ENCODE assay signal across 15 cellular contexts in the genomic region with DNA sequence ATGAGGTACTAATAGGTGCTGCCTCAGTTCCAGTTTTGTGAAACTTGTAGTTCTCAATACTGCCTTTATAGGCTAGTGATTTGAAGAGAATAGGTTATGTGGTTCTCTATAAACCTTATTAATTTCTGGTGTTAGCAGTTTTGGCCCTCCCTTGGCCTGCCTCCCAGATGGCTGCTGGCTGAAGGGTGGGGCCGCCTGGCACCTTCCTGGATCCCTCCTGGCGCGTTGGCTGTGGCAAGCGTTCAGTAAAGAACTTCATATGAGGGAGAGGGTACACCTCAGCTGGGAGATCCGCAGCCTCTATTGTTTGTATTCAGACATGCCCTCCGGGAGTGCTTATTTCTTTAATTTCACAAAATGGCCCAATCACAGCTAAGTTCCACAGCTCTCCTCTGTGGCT.
"Had no signal": no experiment of that assay in that cellular context is flagged by ENCODE, and none has a peak within 500 bp of the region (broad histone marks: within the 10 kb centered on the region; RNA-seq: fewer than 3 reads in every experiment).

No MANE protein-coding gene starts in this region.

- H3K4me1 Mint-ChIP-seq: neural crest cell; stimulated activated memory B cell treated with anti-CD40 and anti-IgM and Interleukin-4, amounts not matched to agents 10 μg/mL and 1 μg/mL and 100 μg/mL, for 72 hours had no signal

- H3K27me3 ChIP-seq: ovary, tibial artery, vagina had no signal

- H3K9me3 ChIP-seq: ovary, tibial artery, vagina had no signal

- H3K27me3 Mint-ChIP-seq: stimulated activated memory B cell treated with anti-CD40 and anti-IgM and Interleukin-4, amounts not matched to agents 10 μg/mL and 1 μg/mL and 100 μg/mL, for 72 hours had no signal

- H3K27ac Mint-ChIP-seq: activated T-helper 1 cell treated with anti-CD3 and anti-CD28 coated beads, Interleukin-12 subunit alpha, Interleukin-12 subunit beta, Interleukin-2, Interleukin-4 antibody, amounts not matched to agents 30 ng/mL and 10 ng/mL and 1 ng/mL, durations not matched to agents 14 hours and 24 hours and 36 hours; stimulated activated memory B cell treated with anti-CD40 and anti-IgM and Interleukin-4, amounts not matched to agents 10 μg/mL and 1 μg/mL and 100 μg/mL, for 72 hours; T-helper 2 cell treated with Interferon-gamma antibody and Interleukin-4, amounts not matched to agents 5 μg/mL and 100 μg/mL, for 36 hours had no signal

- H3K36me3 ChIP-seq: ovary had no signal

- DNase-seq: activated CD4-positive, alpha-beta T cell treated with anti-CD3 and anti-CD28 coated beads, Interleukin-2, amount 50 U/mL, for 1 hour; activated naive CD4-positive, alpha-beta T cell; anterior cingulate cortex; cerebellar nuclear complex; dermis blood vessel endothelial cell; hippocampal formation; kidney; ovary; stimulated activated CD4-positive, alpha-beta T cell treated with anti-CD3 and anti-CD28 coated beads, Interleukin-2, amount 100 ng/mL, for 48 hours; tibial artery had no signal

- H3K4me3 ChIP-seq: ovary, tibial artery, vagina had no signal

- H3K4me3 Mint-ChIP-seq: activated T-helper 1 cell treated with anti-CD3 and anti-CD28 coated beads, Interleukin-12 subunit alpha, Interleukin-12 subunit beta, Interleukin-2, Interleukin-4 antibody, amounts not matched to agents 30 ng/mL and 10 ng/mL and 1 ng/mL, durations not matched to agents 14 hours and 24 hours and 36 hours; neural crest cell; stimulated activated memory B cell treated with anti-CD40 and anti-IgM and Interleukin-4, amounts not matched to agents 10 μg/mL and 1 μg/mL and 100 μg/mL, for 72 hours; T-helper 2 cell treated with Interferon-gamma antibody and Interleukin-4, amounts not matched to agents 5 μg/mL and 100 μg/mL, for 36 hours had no signal

- H3K27ac ChIP-seq: ovary, tibial artery, vagina had no signal
